Comparison of ENCODE assay signal across 8 cellular contexts in genomic region chr5:141923443-141924313, GRCh38. TPM values are rescaled to one million over a fixed set of nuclear protein-coding genes. Genes with fewer than 3 reads are reported as not detected.
A peak's percentile ranks its signal among the peaks of the same experiment; 100 is the strongest.
DNase-seq lines count a peak whose midpoint lies in the region; ATAC-seq and TF ChIP-seq lines count a peak whose summit lies in the region.

Gene DELE1, plus strand, starts transcription at chr5:141923871. Its CDS starts 71 bp downstream, at chr5:141923942.

- BruUV-seq in PC-3 (replicated peaks; lab: Mats Ljungman, UMichigan): TSS peak; percentile 96

- H2AFZ ChIP-seq in PC-3 (ENCODE audit: low read length): peak within 1 kb of the TSS; percentile 90

- peak; percentile 97 for ATAC-seq in GM21515 (IDR thresholded peaks at IDR 0.05; ENCODE audit: unreplicated experiment)
- ATAC-seq in PC-3: peak; percentile 97

- H4K20me1 ChIP-seq in PC-3 (ENCODE audit: low read length): no peaks in the 10 kb centered on the region

- no peaks in the 10 kb centered on the region for H3K9me3 ChIP-seq in PC-3 (ENCODE audit: low read length)

- H3K4me3 ChIP-seq in PC-3 (ENCODE audit: low read length): peak within 1 kb of the TSS; percentile 88

- no peaks in the 10 kb centered on the region for H3K27me3 ChIP-seq in PC-3 (ENCODE audit: low read length)

- DNase-seq in DMS 273 (lab: John Stamatoyannopoulos, UW; ENCODE audit: unreplicated experiment) (peak; percentile 97), HuH-7 (ENCODE audit: low spot score) (peak; percentile 91), PC-3 (peak; percentile 86), activated T-cell treated with anti-CD3 and anti-CD28 coated beads for 48 hours (ENCODE audit: low read depth) (peak; percentile 94), epithelial cell of prostate (ENCODE audit: low read depth, low spot score) (peak; percentile 48), mucosa of gallbladder (ENCODE audit: low spot score) (peak; percentile 93)
- DNase-seq in stimulated activated CD8-positive, alpha-beta memory T cell treated with anti-CD3 and anti-CD28 coated beads, Interleukin-4, amount 100 ng/mL, for 4 hours (ENCODE audit: low read depth in 2 of 2, low spot score in 1 of 2): peak; percentile 80 to 91

- intact Hi-C loops in PC-3 (cut with micrococcal nuclease): no loop called here

- POLR2A ChIA-PET in PC-3 (lab: Charles Lee; ENCODE audit: unreplicated experiment): interaction anchor here (0.6 to 1.0 kb wide), 6 partner anchors 19 to 666 kb away, joined by 3 to 13 read pairs (median 4); partner anchors contain the start of genes PCDH1 and RNF14

- H3F3A ChIP-seq in PC-3 (ENCODE audit: low read length, unreplicated experiment): no peaks in the 10 kb centered on the region

- peaks cover 18% of the 10 kb centered on the region for H3K36me3 ChIP-seq in PC-3 (ENCODE audit: low read depth, low read length)

- no peak for TF ChIP-seq CTCF in PC-3 (conservative IDR thresholded peaks at IDR 0.05; ENCODE audit: low read depth, low read length)

- H3K9me2 ChIP-seq in PC-3 (replicated peaks; ENCODE audit: low read length): no peaks in the 10 kb centered on the region

- H3K27ac ChIP-seq in PC-3 (ENCODE audit: low read length) (peak within 1 kb of the TSS; percentile 90), epithelial cell of prostate (peak within 1 kb of the TSS; percentile 92)

- CTCF ChIA-PET in PC-3 (lab: Charles Lee): interaction anchor here (0.5 to 0.9 kb wide), 2 partner anchors 34 to 37 kb away, joined by 3 to 9 read pairs; no protein-coding TSS in a partner anchor

- peaks cover 27% of the 10 kb centered on the region for H3K79me2 ChIP-seq in PC-3 (ENCODE audit: low read length)

- peaks cover 8% of the 10 kb centered on the region; the same call in 1 of the 2 replicates for H3K4me1 ChIP-seq in PC-3 (ENCODE audit: insufficient read depth, low read length)

- H3K4me2 ChIP-seq in PC-3 (ENCODE audit: low read length): peak within 1 kb of the TSS; percentile 89

- H3K9ac ChIP-seq in PC-3 (ENCODE audit: low read length): peak within 1 kb of the TSS; percentile 90

RNA-seq across cellular contexts. Expression of gene DELE1, which starts in this region (rescaled TPM):
- 46.6 and 58.9 TPM in 2 replicates for total RNA-seq in PC-3 (2014; rRNA removed)
- 72.4 TPM for total RNA-seq in mucosa of gallbladder

Comparison
In these comparisons a context has a peak if more than half of its experiments do, and no peak if none do; other contexts are left out.
1. Peak in every context shown above with its lines: DNase-seq, ATAC-seq, H3K4me3 ChIP-seq and H3K27ac ChIP-seq.